Comparison of ENCODE assay signal across 15 cellular contexts in genomic region chr6:151154418-151154817, GRCh38.
DNase-seq lines count a peak whose midpoint lies in the region; ATAC-seq and TF ChIP-seq lines count a peak whose summit lies in the region.
"Had no signal": no experiment of that assay in that cellular context is flagged by ENCODE, and none has a peak within 500 bp of the region (broad histone marks: within the 10 kb centered on the region; RNA-seq: fewer than 3 reads in every experiment).

No MANE protein-coding gene starts in this region.

- H3K79me2 ChIP-seq in HCT116 (ENCODE audit: insufficient read depth, low read length), result no peaks in the 10 kb centered on the region
- no peaks in the 10 kb centered on the region for H3K79me2 ChIP-seq in SK-N-SH (ENCODE audit: insufficient read depth)
- no peaks in the 10 kb centered on the region for H3K79me2 ChIP-seq in GM23338 (replicated peaks; ENCODE audit: insufficient read depth)

- H3K36me3 ChIP-seq in HCT116 (ENCODE audit: control insufficient read depth in 1 of 2, insufficient read depth in 2 of 2, low read length in 2 of 2) (no peaks in the 10 kb centered on the region), SK-N-SH (replicated peaks in 1 of 2; ENCODE audit: control insufficient read depth in 1 of 2, insufficient read depth in 2 of 2, low read length in 1 of 2) (no peaks in the 10 kb centered on the region), GM23338 (ENCODE audit: insufficient read depth) (no peaks in the 10 kb centered on the region)
- H3K36me3 ChIP-seq: adrenal gland, suprapubic skin had no signal

- TF ChIP-seq POLR2A in HCT116 (IDR thresholded peaks at IDR 0.05; ENCODE audit: borderline replicate concordance, extremely low read depth, insufficient read depth, insufficient read length), result no peak

- no peaks in the 10 kb centered on the region for H3K36me3 Mint-ChIP-seq in GM23338 (ENCODE audit: low read depth)

- no peaks in the 10 kb centered on the region for H3K27me3 ChIP-seq in HCT116 (ENCODE audit: insufficient read depth, low read length)
- no peaks in the 10 kb centered on the region for H3K27me3 ChIP-seq in SK-N-SH (ENCODE audit: insufficient read depth)
- H3K27me3 ChIP-seq in GM23338 (ENCODE audit: insufficient read depth), result no peaks in the 10 kb centered on the region
- H3K27me3 ChIP-seq: adrenal gland had no signal

- H3K9me3 Mint-ChIP-seq in GM23338, result no peaks in the 10 kb centered on the region

- TF ChIP-seq EP300 in SK-N-SH (IDR thresholded peaks at IDR 0.05; ENCODE audit: borderline replicate concordance in 1 of 2, low read depth in 1 of 2, low read length in 1 of 2), result no peak

- H3K9ac ChIP-seq in HCT116 (ENCODE audit: low read length) (no peak overlapping the region), SK-N-SH (no peak overlapping the region)

- no peak overlapping the region for H3K27ac Mint-ChIP-seq in GM23338

- H3K4me1 Mint-ChIP-seq in GM23338, result peaks cover 3% of the 10 kb centered on the region; the same call in 1 of the 3 replicates

- BruUV-seq in HCT116 (replicated peaks; lab: Mats Ljungman, UMichigan), result no TSS peak

- POLR2A ChIA-PET in HCT116 (lab: Charles Lee) (interaction anchor here (0.9 to 1.2 kb wide), 2 partner anchors 95 to 171 kb away, joined by 4 to 5 read pairs; no protein-coding TSS in a partner anchor), SK-N-SH (lab: Yijun Ruan, JAX) (no interaction called here)

- CTCF ChIA-PET in HCT116 (lab: Charles Lee), result interaction anchor here (0.7 kb wide), 1 partner anchor 47 kb away, joined by 4 read pairs; no protein-coding TSS in a partner anchor
- CTCF ChIA-PET in SK-N-SH (lab: Yijun Ruan, JAX), result interaction anchor here (1.5 kb wide), 1 partner anchor 170 kb away, joined by 3 read pairs; no protein-coding TSS in a partner anchor

- H3K27ac ChIP-seq in HCT116 (ENCODE audit: low read depth, low read length) (no peak overlapping the region), SK-N-SH (ENCODE audit: low read depth in 2 of 2, low read length in 1 of 2) (no peak overlapping the region), GM23338 (ENCODE audit: low read depth) (no peak overlapping the region)
- H3K27ac ChIP-seq: adrenal gland, dorsolateral prefrontal cortex, suprapubic skin had no signal

- peak; percentile 60 for ATAC-seq in HCT116
- ATAC-seq in left ventricle myocardium superior, result peak; percentile 62
- peak; percentile 74 for ATAC-seq in sciatic nerve
- ATAC-seq in GM23338, result no peak

- H3K4me3 ChIP-seq in HCT116 (replicated peaks in 1 of 2; ENCODE audit: low read depth in 1 of 2, low read length in 2 of 2) (no peak overlapping the region), SK-N-SH (ENCODE audit: low read depth in 2 of 2, low read length in 1 of 2) (no peak overlapping the region), GM23338 (no peak overlapping the region)
- H3K4me3 ChIP-seq: adrenal gland, dorsolateral prefrontal cortex, smooth muscle cell, suprapubic skin had no signal

- DNase-seq in HCT116 (ENCODE audit: low read depth, low spot score) (no peak), SK-N-SH (peak; percentile 47), left ventricle myocardium superior (peak; percentile 64), sciatic nerve (ENCODE audit: low spot score) (no peak), GM23338 (ENCODE audit: low spot score) (no peak), NCI-H2081 treated with DMSO at 0.1 percent for 48 hours (lab: John Stamatoyannopoulos, UW) (no peak), NCI-H2081 (lab: John Stamatoyannopoulos, UW) (no peak)
- DNase-seq: activated CD4-positive, alpha-beta T cell treated with anti-CD3 and anti-CD28 coated beads for 1 hour; dorsolateral prefrontal cortex; foreskin melanocyte; NCI-H2107; T-helper 1 cell had no signal

- H3F3A ChIP-seq in SK-N-SH (replicated peaks; ENCODE audit: insufficient read depth), result no peaks in the 10 kb centered on the region
- H3F3A ChIP-seq in GM23338 (replicated peaks; ENCODE audit: low read depth), result no peaks in the 10 kb centered on the region; the same call in 1 of the 2 replicates

- TF ChIP-seq CTCF in HCT116 (IDR thresholded peaks at IDR 0.05 in 2 of 3, conservative IDR thresholded peaks at IDR 0.05 in 1 of 3; ENCODE audit: borderline replicate concordance in 1 of 3, insufficient read depth in 1 of 3, low read depth in 2 of 3, low read length in 2 of 3) (no peak), SK-N-SH (IDR thresholded peaks at IDR 0.05) (no peak), GM23338 (conservative IDR thresholded peaks at IDR 0.05; ENCODE audit: low read depth in 2 of 2) (no peak)

- RAD21 ChIA-PET in HCT116 (lab: Charles Lee; ENCODE audit: low non-redundant PET in 1 of 2, low total read pairs in 2 of 2, uncharacterized antibody in 2 of 2, unreplicated experiment in 2 of 2), result no interaction called here

- no peak for TF ChIP-seq RAD21 in HCT116 (IDR thresholded peaks at IDR 0.05; ENCODE audit: low read depth)
- no peak for TF ChIP-seq RAD21 in SK-N-SH (IDR thresholded peaks at IDR 0.05; ENCODE audit: low read length)

- 70% methylated on average over 2 of the region's 2 CpGs for WGBS in SK-N-SH (ENCODE audit: low lambda C conversion rate)

- H3K4me2 ChIP-seq in HCT116 (ENCODE audit: low read length) (no peak overlapping the region), SK-N-SH (no peak overlapping the region), GM23338 (no peak overlapping the region)
- H3K4me2 ChIP-seq: smooth muscle cell had no signal

- H3K9me2 ChIP-seq in HCT116 (ENCODE audit: insufficient read depth) (no peaks in the 10 kb centered on the region), SK-N-SH (no peaks in the 10 kb centered on the region), GM23338 (ENCODE audit: insufficient read depth) (no peaks in the 10 kb centered on the region; the same call in 1 of the 2 replicates)

- peaks cover 4% of the 10 kb centered on the region for H3K27me3 Mint-ChIP-seq in GM23338 (ENCODE audit: insufficient read depth, low read depth, poor library complexity)

- no peaks in the 10 kb centered on the region for H4K20me1 ChIP-seq in HCT116 (ENCODE audit: insufficient read depth)
- no peaks in the 10 kb centered on the region for H4K20me1 ChIP-seq in SK-N-SH (ENCODE audit: insufficient read depth)
- H4K20me1 ChIP-seq in GM23338 (replicated peaks; ENCODE audit: insufficient read depth), result no peaks in the 10 kb centered on the region

- intact Hi-C loops in HCT116 (cut with micrococcal nuclease) (no loop called here), left ventricle myocardium superior (cut with micrococcal nuclease) (no loop called here), sciatic nerve (cut with DNase I) (no loop called here)

- H3K4me3 Mint-ChIP-seq in GM23338, result no peak overlapping the region

- H2AFZ ChIP-seq in HCT116 (ENCODE audit: low read depth, low read length, poor library complexity, severe bottlenecking) (peak overlapping the region; percentile 94), SK-N-SH (ENCODE audit: low read depth) (no peak overlapping the region), GM23338 (no peak overlapping the region)

- H3K4me1 ChIP-seq in HCT116 (ENCODE audit: control insufficient read depth in 1 of 2, insufficient read depth in 2 of 2, low read length in 2 of 2), result peaks cover 5 to 14% of the 10 kb centered on the region in 2 experiments; a peak in 3 of 4 replicates
- no peaks in the 10 kb centered on the region for H3K4me1 ChIP-seq in SK-N-SH (ENCODE audit: control insufficient read depth in 1 of 2, insufficient read depth in 2 of 2, low read depth in 1 of 2, low read length in 1 of 2)
- H3K4me1 ChIP-seq in GM23338 (ENCODE audit: insufficient read depth), result 0 out of 2 replicates have a peak, but pooled peaks cover 4% of the 10 kb centered on the region
- H3K4me1 ChIP-seq: adrenal gland had no signal

- no peaks in the 10 kb centered on the region for H3K9me3 ChIP-seq in HCT116 (ENCODE audit: control insufficient read depth in 1 of 2, insufficient read depth in 1 of 2, low read depth in 1 of 2, low read length in 2 of 2)
- no peaks in the 10 kb centered on the region for H3K9me3 ChIP-seq in SK-N-SH
- H3K9me3 ChIP-seq: adrenal gland, suprapubic skin had no signal

TF ChIP-seq in HCT116, 20 proteins besides CTCF, POLR2A, EP300 and RAD21 (continues in another document):
- TF ChIP-seq POLR2AphosphoS5 (IDR thresholded peaks at IDR 0.05; ENCODE audit: low read depth, low read length) (no peak), JUND (IDR thresholded peaks at IDR 0.05) (no peak)

TF ChIP-seq in SK-N-SH, 30 proteins besides CTCF, POLR2A, EP300 and RAD21:
- TF ChIP-seq RFX5 (IDR thresholded peaks at IDR 0.05; ENCODE audit: low read length), result no peak
- TF ChIP-seq NFIC (IDR thresholded peaks at IDR 0.05; ENCODE audit: borderline replicate concordance), result peak; percentile 28; the same call in 1 of the 2 replicates

TF ChIP-seq in GM23338, 12 proteins besides CTCF, POLR2A, EP300 and RAD21 (continues in another document):
- TF ChIP-seq REST (IDR thresholded peaks at IDR 0.05; ENCODE audit: unreplicated experiment), result no peak

Comparison
In these comparisons a context has a peak if more than half of its experiments do, and no peak if none do; other contexts are left out.
1. DNase-seq: peak in SK-N-SH (single experiment) and left ventricle myocardium superior (single experiment); none in HCT116 (single experiment), sciatic nerve (single experiment), GM23338 (single experiment), NCI-H2081 treated with DMSO at 0.1 percent for 48 hours (single experiment) and NCI-H2081 (0 of 2).